Comparison of ENCODE assay signal across 21 cellular contexts in genomic region chr3:109852283-109852682, GRCh38.
DNase-seq lines count a peak whose midpoint lies in the region; ATAC-seq, FAIRE-seq and TF ChIP-seq lines count a peak whose summit lies in the region.
"Had no signal": no experiment of that assay in that cellular context is flagged by ENCODE, and none has a peak within 500 bp of the region (broad histone marks: within the 10 kb centered on the region; RNA-seq: fewer than 3 reads in every experiment).

No MANE protein-coding gene starts in this region.

- no peak for FAIRE-seq in astrocyte (lab: Jason Lieb, UNC)
- FAIRE-seq: D721Med, GM12892, GM18507, RCC 7860 had no signal

- TF ChIP-seq CTCF in KMS-11 (conservative IDR thresholded peaks at IDR 0.05; ENCODE audit: low read depth, low read length) (no peak), astrocyte (IDR thresholded peaks at IDR 0.05; ENCODE audit: insufficient read depth, low read depth, low read length) (no peak)

- H3K9me3 Mint-ChIP-seq in activated CD4-positive, alpha-beta T cell treated with anti-CD3 and anti-CD28 coated beads, Interleukin-2, amount 10 ng/mL, durations not matched to agents 7 days and 5 days, result peaks cover 35% of the 10 kb centered on the region
- peaks cover 0 to 25% (median 6%) of the 10 kb centered on the region in 7 donors for H3K9me3 Mint-ChIP-seq in CD4-positive, CD25-positive, alpha-beta regulatory T cell
- H3K9me3 Mint-ChIP-seq in astrocyte (ENCODE audit: unreplicated experiment), result peaks cover 15% of the 10 kb centered on the region

- H2AFZ ChIP-seq in KMS-11 (ENCODE audit: low read depth), result 0 out of 2 replicates have a peak overlapping the region, but pooled peaks have one; percentile 7
- H2AFZ ChIP-seq in astrocyte (ENCODE audit: low read depth, low read length), result no peak overlapping the region
- H2AFZ ChIP-seq: GM23338 had no signal

- H4K20me1 ChIP-seq in KMS-11 (ENCODE audit: insufficient read depth) (no peaks in the 10 kb centered on the region), astrocyte (ENCODE audit: insufficient read depth, low read length) (no peaks in the 10 kb centered on the region)

- no peak overlapping the region for H3K27ac ChIP-seq in CD4-positive, CD25-positive, alpha-beta regulatory T cell (ENCODE audit: insufficient read depth, low read length, poor library complexity, severe bottlenecking)
- H3K27ac ChIP-seq in KMS-11, result peak overlapping the region; percentile 38
- no peak overlapping the region for H3K27ac ChIP-seq in astrocyte (ENCODE audit: low read depth, low read length)

- peak overlapping the region; percentile 57 for H3K27ac Mint-ChIP-seq in activated CD4-positive, alpha-beta T cell treated with anti-CD3 and anti-CD28 coated beads, Interleukin-2, amount 10 ng/mL, durations not matched to agents 7 days and 5 days
- peak overlapping the region in 1 of 3 donors; percentile 0 for H3K27ac Mint-ChIP-seq in CD4-positive, CD25-positive, alpha-beta regulatory T cell
- no peak overlapping the region for H3K27ac Mint-ChIP-seq in astrocyte (ENCODE audit: unreplicated experiment)
- H3K27ac Mint-ChIP-seq: B cell, GM23338 had no signal

- H3K4me2 ChIP-seq in KMS-11 (peak overlapping the region; percentile 82), astrocyte (ENCODE audit: low read length) (no peak overlapping the region)
- H3K4me2 ChIP-seq: GM23338 had no signal

- no peaks in the 10 kb centered on the region for H3K4me1 ChIP-seq in CD4-positive, CD25-positive, alpha-beta regulatory T cell (ENCODE audit: control insufficient read depth, insufficient read depth, low read length, poor library complexity, severe bottlenecking)
- H3K4me1 ChIP-seq in KMS-11 (ENCODE audit: low read depth, poor library complexity, severe bottlenecking) (peaks cover 44% of the 10 kb centered on the region), astrocyte (ENCODE audit: insufficient read depth, low read length) (no peaks in the 10 kb centered on the region)

- peaks cover 9% of the 10 kb centered on the region for H3K36me3 Mint-ChIP-seq in activated CD4-positive, alpha-beta T cell treated with anti-CD3 and anti-CD28 coated beads, Interleukin-2, amount 10 ng/mL, durations not matched to agents 7 days and 5 days (ENCODE audit: low read depth)
- H3K36me3 Mint-ChIP-seq in CD4-positive, CD25-positive, alpha-beta regulatory T cell, result peaks cover 7% of the 10 kb centered on the region
- H3K36me3 Mint-ChIP-seq in astrocyte (ENCODE audit: low read depth, unreplicated experiment), result no peaks in the 10 kb centered on the region

- H3K4me3 Mint-ChIP-seq in activated CD4-positive, alpha-beta T cell treated with anti-CD3 and anti-CD28 coated beads, Interleukin-2, amount 10 ng/mL, durations not matched to agents 7 days and 5 days, result no peak overlapping the region
- peak overlapping the region in 3 of 4 donors; percentile 2 to 59 (median 57) for H3K4me3 Mint-ChIP-seq in CD4-positive, CD25-positive, alpha-beta regulatory T cell
- H3K4me3 Mint-ChIP-seq in astrocyte (ENCODE audit: unreplicated experiment), result no peak overlapping the region
- H3K4me3 Mint-ChIP-seq: B cell, GM23338 had no signal

- peaks cover 21 to 22% of the 10 kb centered on the region in 2 experiments for H3K9me3 ChIP-seq in CD4-positive, CD25-positive, alpha-beta regulatory T cell (ENCODE audit: control insufficient read depth in 2 of 2, low read length in 2 of 2)
- H3K9me3 ChIP-seq in astrocyte (ENCODE audit: insufficient read depth, low read depth, low read length), result peaks cover 8% of the 10 kb centered on the region

- no peak overlapping the region for H3K9ac ChIP-seq in KMS-11
- no peak overlapping the region for H3K9ac ChIP-seq in astrocyte (ENCODE audit: low read length)

- no peak for ATAC-seq in CD4-positive, CD25-positive, alpha-beta regulatory T cell (ENCODE audit: low read depth in 2 of 2)
- ATAC-seq: GM23338 had no signal

- POLR2A ChIA-PET in activated CD4-positive, alpha-beta T cell treated with anti-CD3 and anti-CD28 coated beads, Interleukin-2, amount 10 ng/mL, durations not matched to agents 7 days and 5 days (lab: Charles Lee), result no interaction called here

- no peaks in the 10 kb centered on the region for H3K27me3 Mint-ChIP-seq in activated CD4-positive, alpha-beta T cell treated with anti-CD3 and anti-CD28 coated beads, Interleukin-2, amount 10 ng/mL, durations not matched to agents 7 days and 5 days
- no peaks in the 10 kb centered on the region for H3K27me3 Mint-ChIP-seq in CD4-positive, CD25-positive, alpha-beta regulatory T cell
- no peaks in the 10 kb centered on the region for H3K27me3 Mint-ChIP-seq in astrocyte (ENCODE audit: low read depth, unreplicated experiment)
- H3K27me3 Mint-ChIP-seq: B cell had no signal

- no peaks in the 10 kb centered on the region for H3K79me2 ChIP-seq in KMS-11 (ENCODE audit: insufficient read depth, low read depth)
- no peaks in the 10 kb centered on the region for H3K79me2 ChIP-seq in astrocyte (ENCODE audit: insufficient read depth, low read length)

- no peaks in the 10 kb centered on the region for H3K36me3 ChIP-seq in CD4-positive, CD25-positive, alpha-beta regulatory T cell (ENCODE audit: control insufficient read depth, insufficient read depth, low read length)
- no peaks in the 10 kb centered on the region for H3K36me3 ChIP-seq in KMS-11 (ENCODE audit: insufficient read depth)
- H3K36me3 ChIP-seq in astrocyte (ENCODE audit: insufficient read depth, low read length), result no peaks in the 10 kb centered on the region

- H3K4me3 ChIP-seq in CD4-positive, CD25-positive, alpha-beta regulatory T cell (ENCODE audit: low read depth, low read length), result peak overlapping the region; percentile 53
- H3K4me3 ChIP-seq in KMS-11 (IDR thresholded peaks at IDR 0.05; ENCODE audit: insufficient read depth, low read depth, low read length) (no peak overlapping the region), astrocyte (ENCODE audit: insufficient read depth, low read depth, low read length) (no peak overlapping the region)
- H3K4me3 ChIP-seq: GM23338 had no signal

- DNase-seq in activated CD4-positive, alpha-beta T cell treated with anti-CD3 and anti-CD28 coated beads, Interleukin-2, amount 10 ng/mL, durations not matched to agents 7 days and 5 days, result no peak
- no peak for DNase-seq in activated CD4-positive, alpha-beta T cell treated with anti-CD3 and anti-CD28 coated beads for 4 hours
- no peak for DNase-seq in CD4-positive, CD25-positive, alpha-beta regulatory T cell
- DNase-seq in astrocyte (ENCODE audit: low read depth), result peak; percentile 3
- no peak for DNase-seq in occipital lobe (lab: John Stamatoyannopoulos, UW)
- DNase-seq in stimulated activated CD4-positive, alpha-beta T cell treated with anti-CD3 and anti-CD28 coated beads, Interleukin-2, amount 100 ng/mL, for 24 hours, result no peak
- DNase-seq: DMS79, HCEC 1CT, NCI-H1105, NCI-H2081, NCI-H2171 treated with DMSO at 0.1 percent for 48 hours, NCI-H446, NCI-H526 treated with DMSO at 0.1 percent for 48 hours, SHP77 had no signal

- CTCF ChIA-PET in activated CD4-positive, alpha-beta T cell treated with anti-CD3 and anti-CD28 coated beads, Interleukin-2, amount 10 ng/mL, durations not matched to agents 7 days and 5 days (lab: Charles Lee), result no interaction called here

- no peaks in the 10 kb centered on the region for H3K27me3 ChIP-seq in CD4-positive, CD25-positive, alpha-beta regulatory T cell (ENCODE audit: control insufficient read depth, insufficient read depth, low read length)
- H3K27me3 ChIP-seq in KMS-11 (ENCODE audit: insufficient read depth, low read depth) (no peaks in the 10 kb centered on the region), astrocyte (ENCODE audit: insufficient read depth, low read length) (no peaks in the 10 kb centered on the region)

- peaks cover 16% of the 10 kb centered on the region for H3K4me1 Mint-ChIP-seq in activated CD4-positive, alpha-beta T cell treated with anti-CD3 and anti-CD28 coated beads, Interleukin-2, amount 10 ng/mL, durations not matched to agents 7 days and 5 days
- peaks cover 6 to 20% (median 10%) of the 10 kb centered on the region in 4 donors for H3K4me1 Mint-ChIP-seq in CD4-positive, CD25-positive, alpha-beta regulatory T cell
- no peaks in the 10 kb centered on the region for H3K4me1 Mint-ChIP-seq in astrocyte (ENCODE audit: low read depth, unreplicated experiment)
- H3K4me1 Mint-ChIP-seq: B cell, GM23338 had no signal

Comparison
In these comparisons a context has a peak if more than half of its experiments do, and no peak if none do; other contexts are left out.
1. H3K4me3 Mint-ChIP-seq: peak in CD4-positive, CD25-positive, alpha-beta regulatory T cell (3 of 4); none in activated CD4-positive, alpha-beta T cell treated with anti-CD3 and anti-CD28 coated beads, Interleukin-2, amount 10 ng/mL, durations not matched to agents 7 days and 5 days (single experiment) and astrocyte (single experiment).